1 cellular context compared by ENCODE assay signal in genomic region chr4:86286729-86287128, GRCh38.
TF ChIP-seq lines count a peak whose summit lies in the region.

No MANE protein-coding gene starts in this region.

TF ChIP-seq in SK-N-SH, 30 proteins besides CTCF, POLR2A, EP300 and RAD21:
- no peak for TF ChIP-seq TAF1 (IDR thresholded peaks at IDR 0.05; ENCODE audit: borderline replicate concordance, low read depth, low read length)
- no peak for TF ChIP-seq JUND (IDR thresholded peaks at IDR 0.05)
- TF ChIP-seq TCF12 (IDR thresholded peaks at IDR 0.05): no peak
- TF ChIP-seq RXRA (IDR thresholded peaks at IDR 0.05; ENCODE audit: borderline replicate concordance, low read depth): no peak
- TF ChIP-seq, protein P1, sequence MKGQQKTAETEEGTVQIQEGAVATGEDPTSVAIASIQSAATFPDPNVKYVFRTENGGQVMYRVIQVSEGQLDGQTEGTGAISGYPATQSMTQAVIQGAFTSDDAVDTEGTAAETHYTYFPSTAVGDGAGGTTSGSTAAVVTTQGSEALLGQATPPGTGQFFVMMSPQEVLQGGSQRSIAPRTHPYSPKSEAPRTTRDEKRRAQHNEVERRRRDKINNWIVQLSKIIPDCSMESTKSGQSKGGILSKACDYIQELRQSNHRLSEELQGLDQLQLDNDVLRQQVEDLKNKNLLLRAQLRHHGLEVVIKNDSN (IDR thresholded peaks at IDR 0.05; ENCODE audit: borderline replicate concordance, low read depth): no peak
- TF ChIP-seq, protein P2, sequence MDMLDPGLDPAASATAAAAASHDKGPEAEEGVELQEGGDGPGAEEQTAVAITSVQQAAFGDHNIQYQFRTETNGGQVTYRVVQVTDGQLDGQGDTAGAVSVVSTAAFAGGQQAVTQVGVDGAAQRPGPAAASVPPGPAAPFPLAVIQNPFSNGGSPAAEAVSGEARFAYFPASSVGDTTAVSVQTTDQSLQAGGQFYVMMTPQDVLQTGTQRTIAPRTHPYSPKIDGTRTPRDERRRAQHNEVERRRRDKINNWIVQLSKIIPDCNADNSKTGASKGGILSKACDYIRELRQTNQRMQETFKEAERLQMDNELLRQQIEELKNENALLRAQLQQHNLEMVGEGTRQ (IDR thresholded peaks at IDR 0.05; ENCODE audit: borderline replicate concordance, low read depth, low read length): no peak
- no peak for TF ChIP-seq SMC3 (IDR thresholded peaks at IDR 0.05; ENCODE audit: low read depth, low read length)
- no peak for TF ChIP-seq ELF1 (IDR thresholded peaks at IDR 0.05)
